In genomic region chr1:214573386-214574358, GRCh38 we compare ENCODE assay signal across 13 cellular contexts. TPM values are rescaled to one million over a fixed set of nuclear protein-coding genes. Genes with fewer than 3 reads are reported as not detected.
DNase-seq lines count a peak whose midpoint lies in the region; ATAC-seq, FAIRE-seq and TF ChIP-seq lines count a peak whose summit lies in the region.
"Had no signal": no experiment of that assay in that cellular context is flagged by ENCODE, and none has a peak within 500 bp of the region (broad histone marks: within the 10 kb centered on the region; RNA-seq: fewer than 3 reads in every experiment).

No MANE protein-coding gene starts in this region.

- H3K4me3 ChIP-seq in bronchial epithelial cell (ENCODE audit: low read depth, low read length): no peak overlapping the region
- H3K4me3 ChIP-seq in skin epidermis: no peak overlapping the region
- H3K4me3 ChIP-seq: BLaER1 treated with 17β-estradiol and CSF1 and Interleukin-3, amounts not matched to agents 10 nM and 100 nM; GM12878; tibial nerve had no signal

- ATAC-seq in left colon (peak; percentile 80), GM19452 (IDR thresholded peaks at IDR 0.05; ENCODE audit: unreplicated experiment) (no peak), HG03175 (IDR thresholded peaks at IDR 0.05; ENCODE audit: unreplicated experiment) (no peak)

- intact Hi-C loops in left colon (cut with DNase I, micrococcal nuclease): no loop called here

- H3K27me3 ChIP-seq in bronchial epithelial cell (ENCODE audit: control insufficient read depth, insufficient read depth, low read length): no peaks in the 10 kb centered on the region
- H3K27me3 ChIP-seq: BLaER1 treated with 17β-estradiol and CSF1 and Interleukin-3, amounts not matched to agents 10 nM and 100 nM; tibial nerve had no signal

- FAIRE-seq in bronchial epithelial cell (lab: Jason Lieb, UNC) (no peak), GM12891 (lab: Jason Lieb, UNC) (no peak)
- FAIRE-seq: GM12878 had no signal

- peak; percentile 52 for DNase-seq in MV-4-11 (lab: John Stamatoyannopoulos, UW)
- peak; percentile 95 for DNase-seq in bronchial epithelial cell (ENCODE audit: low read depth)
- DNase-seq in left colon: no peak
- DNase-seq in GM12891 (ENCODE audit: insufficient read length, low spot score): no peak
- no peak for DNase-seq in stimulated activated CD4-positive, alpha-beta T cell treated with anti-CD3 and anti-CD28 coated beads, Interleukin-4, amount 100 ng/mL, for 1 hour
- DNase-seq: activated CD4-positive, CD25-positive, alpha-beta regulatory T cell treated with anti-CD3 and anti-CD28 coated beads, Interleukin-2, amount 50 U/mL, for 72 hours; HFFc6 had no signal

- peak overlapping the region in 14 of 21 experiments; percentile 15 to 82 (median 57) for H3K27ac ChIP-seq in skin epidermis
- H3K27ac ChIP-seq: BLaER1 treated with 17β-estradiol and CSF1 and Interleukin-3, amounts not matched to agents 10 nM and 100 nM; tibial nerve had no signal

- H3K36me3 ChIP-seq in bronchial epithelial cell (ENCODE audit: control insufficient read depth, insufficient read depth, low read length): no peaks in the 10 kb centered on the region
- H3K36me3 ChIP-seq: tibial nerve had no signal

- TF ChIP-seq POLR2A in GM12891 (IDR thresholded peaks at IDR 0.05; ENCODE audit: low read depth, low read length): no peak

- TF ChIP-seq CTCF in bronchial epithelial cell (IDR thresholded peaks at IDR 0.05; ENCODE audit: insufficient read depth, low read length, severe bottlenecking): no peak

TF ChIP-seq in GM12891, 5 proteins besides CTCF, POLR2A, EP300 and RAD21:
- no peak for TF ChIP-seq PAX5 (IDR thresholded peaks at IDR 0.05; ENCODE audit: insufficient read depth, low read length, severe bottlenecking)
- no peak for TF ChIP-seq POLR2AphosphoS5 (IDR thresholded peaks at IDR 0.05; ENCODE audit: low read depth, low read length)
- TF ChIP-seq SPI1 (IDR thresholded peaks at IDR 0.05; ENCODE audit: low read depth, low read length): no peak
- TF ChIP-seq POU2F2 (IDR thresholded peaks at IDR 0.05; ENCODE audit: low read depth, low read length): no peak
- TF ChIP-seq TAF1 (IDR thresholded peaks at IDR 0.05; ENCODE audit: low read depth, low read length): no peak

RNA-seq across cellular contexts. Expression of gene PTPN14, which starts 22.3 kb away (rescaled TPM):
- total RNA-seq in bronchial epithelial cell: 28.4 and 33.0 TPM in 2 replicates
- total RNA-seq in left colon: 1 to 10 TPM; 6.8 TPM
- 0.33 TPM for polyA plus RNA-seq in GM12891 (2012; ENCODE audit: low read depth, missing spikeins)

RNA-seq across cellular contexts. Expression of gene CENPF, which starts 29.3 kb away (rescaled TPM):
- 0.53 and 1.7 TPM in 2 replicates for total RNA-seq in bronchial epithelial cell
- 10 to 100 TPM in 1 of 2 donors, 1 to 10 TPM in 1; 4.3 to 17.7 TPM for total RNA-seq in left colon
- polyA plus RNA-seq in GM12891 (2012; ENCODE audit: low read depth, missing spikeins): 34.5 TPM

Comparison
In these comparisons a context has a peak if more than half of its experiments do, and no peak if none do; other contexts are left out.
1. DNase-seq: peak in MV-4-11 (single experiment) and bronchial epithelial cell (single experiment); none in left colon (0 of 2), GM12891 (single experiment) and stimulated activated CD4-positive, alpha-beta T cell treated with anti-CD3 and anti-CD28 coated beads, Interleukin-4, amount 100 ng/mL, for 1 hour (single experiment).